Comparison of ENCODE assay signal across 10 cellular contexts in genomic region chr11:2987881-2988280, GRCh38. TPM values are rescaled to one million over a fixed set of nuclear protein-coding genes. Genes with fewer than 3 reads are reported as not detected.
DNase-seq lines count a peak whose midpoint lies in the region; ATAC-seq and TF ChIP-seq lines count a peak whose summit lies in the region.
"Had no signal": no experiment of that assay in that cellular context is flagged by ENCODE, and none has a peak within 500 bp of the region (broad histone marks: within the 10 kb centered on the region; RNA-seq: fewer than 3 reads in every experiment).

No MANE protein-coding gene starts in this region.

- H3K27me3 ChIP-seq in Caco-2 (replicated peaks; ENCODE audit: control insufficient read depth, insufficient read depth, low read length): no peaks in the 10 kb centered on the region
- no peaks in the 10 kb centered on the region for H3K27me3 ChIP-seq in dorsolateral prefrontal cortex
- no peaks in the 10 kb centered on the region for H3K27me3 ChIP-seq in trophoblast cell (ENCODE audit: insufficient read depth, low read length)

- DNase-seq in Caco-2: no peak
- peak; percentile 56 for DNase-seq in activated CD4-positive, alpha-beta T cell treated with anti-CD3 and anti-CD28 coated beads for 48 hours
- DNase-seq in dorsolateral prefrontal cortex: no peak
- DNase-seq in trophoblast cell: no peak
- no peak for DNase-seq in HEK293T (ENCODE audit: extremely low spot score)
- no peak for DNase-seq in dermis blood vessel endothelial cell
- DNase-seq: NK-92 treated with Interleukin-12 subunit alpha and Interleukin-12 subunit beta, amount 100 ng/mL, for 24 hours; nucleus accumbens had no signal

- H3K9me3 Mint-ChIP-seq in Caco-2 (ENCODE audit: unreplicated experiment): no peaks in the 10 kb centered on the region

- ATAC-seq in HG03039 (IDR thresholded peaks at IDR 0.05; ENCODE audit: unreplicated experiment) (no peak), GM19455 (IDR thresholded peaks at IDR 0.05; ENCODE audit: unreplicated experiment) (no peak)

- no peak overlapping the region for H3K23ac ChIP-seq in trophoblast cell (ENCODE audit: low read length)

- no peaks in the 10 kb centered on the region for H3K27me3 Mint-ChIP-seq in Caco-2 (ENCODE audit: insufficient read depth, unreplicated experiment)

- H3K4me1 ChIP-seq in Caco-2: peaks cover 13% of the 10 kb centered on the region
- H3K4me1 ChIP-seq in trophoblast cell (ENCODE audit: control insufficient read depth in 1 of 2, insufficient read depth in 2 of 2, low read length in 2 of 2): peaks cover 1% of the 10 kb centered on the region in 2 experiments

- no peak overlapping the region for H4K12ac ChIP-seq in trophoblast cell (ENCODE audit: low read depth, low read length)

- intact Hi-C loops in Caco-2 (cut with micrococcal nuclease; ENCODE audit: unreplicated experiment) (no loop called here), dorsolateral prefrontal cortex (cut with DNase I) (no loop called here)

- H3K18ac ChIP-seq in trophoblast cell (ENCODE audit: low read length): no peak overlapping the region

- TF ChIP-seq CTCF in Caco-2 (IDR thresholded peaks at IDR 0.05; ENCODE audit: insufficient read depth in 1 of 2, low read depth in 1 of 2, low read length in 1 of 2, severe bottlenecking in 1 of 2, unreplicated experiment in 1 of 2): no peak
- no peak for TF ChIP-seq CTCF in dorsolateral prefrontal cortex (IDR thresholded peaks at IDR 0.05 in 54 of 56, conservative IDR thresholded peaks at IDR 0.05 in 2 of 56; ENCODE audit: low read depth in 1 of 56, partially characterized antibody in 56 of 56)

- CTCF ChIA-PET in Caco-2 (lab: Charles Lee): no interaction called here
- CTCF ChIA-PET in HEK293T (lab: Yijun Ruan, JAX): no interaction called here

- H3K4me2 ChIP-seq in trophoblast cell (ENCODE audit: low read length): no peak overlapping the region

- H2BK12ac ChIP-seq in trophoblast cell (ENCODE audit: low read length): no peak overlapping the region

- no peak overlapping the region for H3K14ac ChIP-seq in trophoblast cell (ENCODE audit: low read length)

- no peak overlapping the region for H2BK5ac ChIP-seq in trophoblast cell (ENCODE audit: low read depth, low read length, poor library complexity)

- no CpG with 5 or more reads among the region's 5 CpGs for WGBS in trophoblast cell (ENCODE audit: extremely low coverage, insufficient coverage, insufficient read length)

- no peak overlapping the region for H3K27ac Mint-ChIP-seq in Caco-2 (ENCODE audit: unreplicated experiment)

- peaks cover 24% of the 10 kb centered on the region for H3K4me1 Mint-ChIP-seq in Caco-2 (ENCODE audit: low read depth, unreplicated experiment)

- H3K79me2 ChIP-seq in trophoblast cell (ENCODE audit: control insufficient read depth, insufficient read depth, low read length, poor library complexity): peaks cover 27% of the 10 kb centered on the region

- POLR2A ChIA-PET in Caco-2 (lab: Charles Lee): no interaction called here
- POLR2A ChIA-PET in HEK293T (lab: Yijun Ruan, JAX): no interaction called here

- H2AFZ ChIP-seq in trophoblast cell (ENCODE audit: insufficient read depth, low read length, poor library complexity): no peak overlapping the region

- no peak overlapping the region for H4K91ac ChIP-seq in trophoblast cell (ENCODE audit: low read depth, low read length)

- peaks cover 12% of the 10 kb centered on the region for H3K79me1 ChIP-seq in trophoblast cell (ENCODE audit: low read length)

- H3K4ac ChIP-seq in trophoblast cell (ENCODE audit: low read depth, low read length): peak overlapping the region; percentile 95

- peaks cover 67% of the 10 kb centered on the region for H3K36me3 Mint-ChIP-seq in Caco-2 (ENCODE audit: insufficient read depth, unreplicated experiment)

- no TSS peak for BruUV-seq in Caco-2 (replicated peaks; lab: Mats Ljungman, UMichigan)

- H3K36me3 ChIP-seq in Caco-2 (ENCODE audit: control insufficient read depth, insufficient read depth, low read length) (no peaks in the 10 kb centered on the region; the same call in 1 of the 2 replicates), trophoblast cell (ENCODE audit: control insufficient read depth in 1 of 2, insufficient read depth in 2 of 2, low read length in 2 of 2) (peaks cover 2 to 8% of the 10 kb centered on the region in 2 experiments)

- no peaks in the 10 kb centered on the region for H3K9me3 ChIP-seq in Caco-2
- no peaks in the 10 kb centered on the region for H3K9me3 ChIP-seq in trophoblast cell (ENCODE audit: insufficient read depth, low read depth, low read length)

- no peak overlapping the region for H2AK5ac ChIP-seq in trophoblast cell (ENCODE audit: low read length)

- no peak overlapping the region for H3K9ac ChIP-seq in trophoblast cell (ENCODE audit: low read length)

- no peak overlapping the region for H2BK120ac ChIP-seq in trophoblast cell (ENCODE audit: insufficient read depth, low read length, poor library complexity)

- H4K8ac ChIP-seq in trophoblast cell (ENCODE audit: low read depth, low read length): no peak overlapping the region

- peak overlapping the region in 49 of 59 donors; percentile 1 to 83 (median 64) for H3K27ac ChIP-seq in dorsolateral prefrontal cortex
- no peak overlapping the region for H3K27ac ChIP-seq in trophoblast cell (ENCODE audit: low read depth, low read length)

- H3K4me3 ChIP-seq in Caco-2 (ENCODE audit: low read depth, low read length) (no peak overlapping the region), dorsolateral prefrontal cortex (peak overlapping the region in 38 of 59 donors; percentile 0 to 98 (median 62)), trophoblast cell (ENCODE audit: low read depth, low read length) (no peak overlapping the region)

- peak overlapping the region; percentile 10 for H3K4me3 Mint-ChIP-seq in Caco-2 (ENCODE audit: unreplicated experiment)

TF ChIP-seq in HEK293T, 16 proteins besides CTCF, POLR2A, EP300 and RAD21:
- TF ChIP-seq LEF1 (IDR thresholded peaks at IDR 0.05; ENCODE audit: borderline replicate concordance): no peak
- no peak for TF ChIP-seq FOXA1 (IDR thresholded peaks at IDR 0.05)
- no peak for TF ChIP-seq TARDBP (IDR thresholded peaks at IDR 0.05)
- no peak for TF ChIP-seq BHLHE40 (IDR thresholded peaks at IDR 0.05; ENCODE audit: borderline replicate concordance)
- no peak for TF ChIP-seq CTBP1 (IDR thresholded peaks at IDR 0.05; ENCODE audit: borderline replicate concordance)
- TF ChIP-seq ZNF384 (IDR thresholded peaks at IDR 0.05): no peak
- TF ChIP-seq FOXK2 (IDR thresholded peaks at IDR 0.05): no peak
- no peak for TF ChIP-seq SUZ12 (IDR thresholded peaks at IDR 0.05)
- TF ChIP-seq, protein P1, sequence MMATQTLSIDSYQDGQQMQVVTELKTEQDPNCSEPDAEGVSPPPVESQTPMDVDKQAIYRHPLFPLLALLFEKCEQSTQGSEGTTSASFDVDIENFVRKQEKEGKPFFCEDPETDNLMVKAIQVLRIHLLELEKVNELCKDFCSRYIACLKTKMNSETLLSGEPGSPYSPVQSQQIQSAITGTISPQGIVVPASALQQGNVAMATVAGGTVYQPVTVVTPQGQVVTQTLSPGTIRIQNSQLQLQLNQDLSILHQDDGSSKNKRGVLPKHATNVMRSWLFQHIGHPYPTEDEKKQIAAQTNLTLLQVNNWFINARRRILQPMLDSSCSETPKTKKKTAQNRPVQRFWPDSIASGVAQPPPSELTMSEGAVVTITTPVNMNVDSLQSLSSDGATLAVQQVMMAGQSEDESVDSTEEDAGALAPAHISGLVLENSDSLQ (IDR thresholded peaks at IDR 0.05): no peak
- TF ChIP-seq ELF4 (IDR thresholded peaks at IDR 0.05): no peak

RNA-seq across cellular contexts. Expression of gene NAP1L4, which starts 4.2 kb away (rescaled TPM):
- total RNA-seq in Caco-2 (2022): 210 and 215 TPM in 2 replicates
- total RNA-seq in dorsolateral prefrontal cortex: 100 to 1,000 TPM; 135 to 252 (median 182) TPM
- 108 and 120 TPM in 2 replicates for polyA plus RNA-seq in trophoblast cell (2013)
- 132 and 165 TPM in 2 replicates for total RNA-seq in dermis blood vessel endothelial cell

RNA-seq across cellular contexts. Expression of gene PHLDA2, which starts 58.7 kb away (rescaled TPM):
- total RNA-seq in Caco-2 (2022) (18.7 and 19.1 TPM in 2 replicates), dorsolateral prefrontal cortex (1 to 10 TPM in 104 of 120 experiments, under 1 TPM in 13, not detected in 3; 0.52 to 7.6 (median 2.4) TPM), dermis blood vessel endothelial cell (0.51 and 1.5 TPM in 2 replicates)
- 252 and 269 TPM in 2 replicates for polyA plus RNA-seq in trophoblast cell (2013)

Comparison
In these comparisons a context has a peak if more than half of its experiments do, and no peak if none do; other contexts are left out.
1. H3K4me3 ChIP-seq: peak in dorsolateral prefrontal cortex (38 of 59); none in Caco-2 (single experiment) and trophoblast cell (single experiment).